1 cellular context compared by ENCODE assay signal in genomic region chr16:87862597-87863326, GRCh38.
TF ChIP-seq lines count a peak whose summit lies in the region.

No MANE protein-coding gene starts in this region.

TF ChIP-seq in HepG2, 621 proteins besides CTCF, POLR2A, EP300 and RAD21:
- TF ChIP-seq MXD1 (CRISPR knock-in tag; IDR thresholded peaks at IDR 0.05) (peak; percentile 47; the same call in 1 of the 2 replicates), HDAC1 (CRISPR knock-in tag; IDR thresholded peaks at IDR 0.05) (peak; percentile 17; the same call in 1 of the 2 replicates), SSRP1 (CRISPR knock-in tag; IDR thresholded peaks at IDR 0.05) (0 out of 2 replicates have a peak, but pooled peaks have one; percentile 50), SKI (IDR thresholded peaks at IDR 0.05; ENCODE audit: partially characterized antibody) (peak; percentile 32), RBFOX2 (IDR thresholded peaks at IDR 0.05; ENCODE audit: low read depth, low read length) (peak; percentile 34; the same call in 1 of the 2 replicates), BHLHE40 (IDR thresholded peaks at IDR 0.05; ENCODE audit: low read length) (peak; percentile 79), HIC2 (CRISPR knock-in tag; IDR thresholded peaks at IDR 0.05; ENCODE audit: low read depth) (peak; percentile 36; the same call in 1 of the 2 replicates), ZNF687 (CRISPR knock-in tag; IDR thresholded peaks at IDR 0.05) (peak; percentile 70), ZC3H13 (CRISPR knock-in tag; IDR thresholded peaks at IDR 0.05) (peak; percentile 63; the same call in 1 of the 2 replicates), SAP130 (CRISPR knock-in tag; IDR thresholded peaks at IDR 0.05; ENCODE audit: low read depth) (peak; percentile 31; the same call in 1 of the 2 replicates), KDM2A (CRISPR knock-in tag; IDR thresholded peaks at IDR 0.05; ENCODE audit: borderline replicate concordance, low read depth) (0 out of 2 replicates have a peak, but pooled peaks have one; percentile 10), MNT (IDR thresholded peaks at IDR 0.05) (peak; percentile 59), ZNF784 (CRISPR knock-in tag; IDR thresholded peaks at IDR 0.05; ENCODE audit: borderline replicate concordance) (0 out of 2 replicates have a peak, but pooled peaks have one; percentile 26), KMT2A (CRISPR knock-in tag; IDR thresholded peaks at IDR 0.05) (peak; percentile 31; the same call in 1 of the 2 replicates), SRY (CRISPR knock-in tag; IDR thresholded peaks at IDR 0.05) (0 out of 2 replicates have a peak, but pooled peaks have one; percentile 51), ARID4A (CRISPR knock-in tag; IDR thresholded peaks at IDR 0.05; ENCODE audit: borderline replicate concordance) (0 out of 2 replicates have a peak, but pooled peaks have one; percentile 10), MAX (IDR thresholded peaks at IDR 0.05) (peak; percentile 73), ZNF768 (CRISPR knock-in tag; IDR thresholded peaks at IDR 0.05) (0 out of 2 replicates have a peak, but pooled peaks have one; percentile 3), ZNF891 (CRISPR knock-in tag; IDR thresholded peaks at IDR 0.05) (0 out of 2 replicates have a peak, but pooled peaks have one; percentile 20)
TF ChIP-seq in HepG2: peak in this region for 19; not testable (repeated sequence) for 602.
